In the genomic region with DNA sequence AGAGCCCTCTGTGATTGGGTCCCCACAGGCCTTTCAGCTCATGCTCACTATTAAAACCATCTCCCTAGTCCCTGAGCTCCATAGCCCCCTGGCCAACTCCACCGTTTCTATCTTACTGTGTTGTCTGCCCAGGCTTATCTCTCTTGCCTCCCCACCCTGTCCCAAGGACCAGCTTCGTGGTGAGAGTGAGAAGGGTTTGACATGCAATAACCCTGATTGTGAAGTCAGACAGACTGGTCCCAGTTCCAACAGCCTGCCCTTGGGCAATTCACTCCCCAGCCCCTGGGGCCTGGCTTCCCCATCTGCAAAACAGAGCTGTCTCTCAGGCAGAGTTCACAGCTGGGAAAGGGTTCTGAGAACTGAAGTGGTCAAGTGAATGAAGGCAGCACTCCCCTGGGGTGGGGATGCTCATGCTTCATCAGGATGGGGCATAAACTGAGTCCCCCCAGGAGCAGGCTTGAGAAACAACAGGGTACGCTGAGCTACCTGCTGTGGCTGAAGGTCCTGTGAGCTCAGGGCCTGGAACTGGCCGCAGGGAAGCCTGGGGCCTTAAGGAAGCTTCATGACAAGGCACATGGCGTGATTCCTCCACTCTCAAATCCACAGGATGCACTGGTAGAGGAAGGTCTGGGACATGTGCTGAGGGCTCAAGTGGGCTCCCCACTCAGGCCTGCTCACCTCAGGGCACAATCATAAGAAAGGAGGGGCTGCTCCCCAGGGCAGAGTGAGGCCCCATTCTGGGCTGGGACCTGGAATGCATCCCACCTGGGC, we compare ENCODE assay signal across 14 cellular contexts. TPM values are rescaled to one million over a fixed set of nuclear protein-coding genes. Genes with fewer than 3 reads are reported as not detected.
DNase-seq lines count a peak whose midpoint lies in the region; ATAC-seq and TF ChIP-seq lines count a peak whose summit lies in the region.
"Had no signal": no experiment of that assay in that cellular context is flagged by ENCODE, and none has a peak within 500 bp of the region (broad histone marks: within the 10 kb centered on the region; RNA-seq: fewer than 3 reads in every experiment).

No MANE protein-coding gene starts in this region.

- intact Hi-C loops in IMR-90 (cut with micrococcal nuclease), result no loop called here
- intact Hi-C loops in naive thymus-derived CD4-positive, alpha-beta T cell (cut with micrococcal nuclease), result loop anchor here (2.0 to 10.0 kb wide), 5 partner anchors 23 to 859 kb away; partner anchors contain the start of genes ANXA11 (in 1 of the 2) and ZMIZ1 (in 1 of the 2)

- in situ Hi-C loops in IMR-90 (cut with MboI; ENCODE audit: low sequenced_read_pairs), result no loop called here

- POLR2A ChIA-PET in IMR-90 (lab: Charles Lee; ENCODE audit: unreplicated experiment), result no interaction called here
- POLR2A ChIA-PET in naive thymus-derived CD4-positive, alpha-beta T cell (lab: Charles Lee), result interaction anchor here (0.5 to 3.6 kb wide), 10 partner anchors 11 to 1316 kb away, joined by 3 to 22 read pairs (median 4); no protein-coding TSS in a partner anchor

- H3K14ac ChIP-seq in IMR-90 (replicated peaks; ENCODE audit: low read depth, low read length), result no peak overlapping the region

- no peak overlapping the region for H3K4me3 ChIP-seq in IMR-90 (ENCODE audit: insufficient read depth, low read depth, low read length)
- no peak overlapping the region for H3K4me3 ChIP-seq in naive thymus-derived CD4-positive, alpha-beta T cell (ENCODE audit: low read length)
- H3K4me3 ChIP-seq: left ventricle myocardium inferior, sigmoid colon, thoracic aorta had no signal

- H2BK5ac ChIP-seq in IMR-90 (ENCODE audit: low read depth, low read length, poor library complexity, severe bottlenecking), result no peak overlapping the region

- H4K8ac ChIP-seq in IMR-90 (ENCODE audit: low read depth in 2 of 2, low read length in 2 of 2), result no peak overlapping the region

- TF ChIP-seq RAD21 in IMR-90 (IDR thresholded peaks at IDR 0.05; ENCODE audit: low read length), result no peak

- peak overlapping the region; percentile 22; the same call in 1 of the 2 replicates for H2AK5ac ChIP-seq in IMR-90 (ENCODE audit: low read depth, low read length)

- H3K4me1 ChIP-seq in IMR-90 (ENCODE audit: control insufficient read depth, insufficient read depth, low read length), result peaks cover 15% of the 10 kb centered on the region
- H3K4me1 ChIP-seq in naive thymus-derived CD4-positive, alpha-beta T cell (ENCODE audit: control insufficient read depth in 2 of 2, insufficient read depth in 2 of 2, low read length in 2 of 2), result peaks cover 19 to 25% of the 10 kb centered on the region in 2 donors

- peaks cover 12% of the 10 kb centered on the region for H3K36me3 ChIP-seq in IMR-90 (ENCODE audit: control insufficient read depth, insufficient read depth, low read length)
- peaks cover 3 to 12% (median 7%) of the 10 kb centered on the region in 3 experiments for H3K36me3 ChIP-seq in naive thymus-derived CD4-positive, alpha-beta T cell (ENCODE audit: control insufficient read depth in 2 of 3, insufficient read depth in 3 of 3, low read length in 3 of 3)
- H3K36me3 ChIP-seq: thoracic aorta had no signal

- no peak overlapping the region for H3K27ac ChIP-seq in IMR-90 (ENCODE audit: insufficient read depth, low read length)
- peak overlapping the region; percentile 59 for H3K27ac ChIP-seq in angular gyrus (ENCODE audit: low read depth, low read length)
- H3K27ac ChIP-seq in naive thymus-derived CD4-positive, alpha-beta T cell (ENCODE audit: low read depth, low read length), result no peak overlapping the region
- H3K27ac ChIP-seq: brain microvascular endothelial cell, left ventricle myocardium inferior, sigmoid colon, thoracic aorta had no signal

- no peak overlapping the region for H2AFZ ChIP-seq in IMR-90 (replicated peaks; ENCODE audit: low read length, poor library complexity)

- peaks cover 9 to 52% (median 22%) of the 10 kb centered on the region in 7 donors for H3K4me1 Mint-ChIP-seq in naive thymus-derived CD4-positive, alpha-beta T cell

- peaks cover 23% of the 10 kb centered on the region for H4K20me1 ChIP-seq in IMR-90 (ENCODE audit: insufficient read depth, low read length)

- H3K79me1 ChIP-seq in IMR-90 (ENCODE audit: low read depth in 1 of 2, low read length in 2 of 2), result peaks cover 17 to 28% of the 10 kb centered on the region in 2 experiments; a peak in 3 of 4 replicates

- CTCF ChIA-PET in IMR-90 (lab: Yijun Ruan, JAX), result interaction anchor here (0.6 to 1.4 kb wide), 3 partner anchors 12 to 21 kb away, joined by 3 to 4 read pairs (median 4); no protein-coding TSS in a partner anchor
- CTCF ChIA-PET in naive thymus-derived CD4-positive, alpha-beta T cell (lab: Charles Lee), result interaction anchor here (0.6 to 1.9 kb wide), 7 partner anchors 10 to 160 kb away, joined by 3 to 7 read pairs (median 4); no protein-coding TSS in a partner anchor

- no peaks in the 10 kb centered on the region for H3K9me3 ChIP-seq in IMR-90 (ENCODE audit: control insufficient read depth, insufficient read depth, low read length)
- no peaks in the 10 kb centered on the region for H3K9me3 ChIP-seq in naive thymus-derived CD4-positive, alpha-beta T cell (ENCODE audit: control insufficient read depth in 2 of 3, low read length in 3 of 3)
- H3K9me3 ChIP-seq: left ventricle myocardium inferior, sigmoid colon, thoracic aorta had no signal

- peaks cover 22% of the 10 kb centered on the region for H3K9me1 ChIP-seq in IMR-90 (ENCODE audit: insufficient read depth, low read length)

- no CpG with 5 or more reads among the region's 5 CpGs for WGBS in IMR-90 (ENCODE audit: extremely low coverage in 2 of 2, insufficient read length in 1 of 2), 2 experiments

- H4K5ac ChIP-seq in IMR-90 (ENCODE audit: low read depth, low read length), result no peak overlapping the region

- peak overlapping the region in 1 of 10 donors; percentile 5 for H3K4me3 Mint-ChIP-seq in naive thymus-derived CD4-positive, alpha-beta T cell

- TF ChIP-seq POLR2A in IMR-90 (IDR thresholded peaks at IDR 0.05; ENCODE audit: low read depth, low read length), result no peak

- H2AK9ac ChIP-seq in IMR-90 (replicated peaks; ENCODE audit: low read depth, low read length, poor library complexity), result no peak overlapping the region

- BruUV-seq in IMR-90 (replicated peaks; lab: Mats Ljungman, UMichigan), result no TSS peak

- no peak overlapping the region for H2BK120ac ChIP-seq in IMR-90 (ENCODE audit: low read depth, low read length)

- no peaks in the 10 kb centered on the region for H3K27me3 ChIP-seq in IMR-90 (ENCODE audit: control insufficient read depth, insufficient read depth, low read length)
- no peaks in the 10 kb centered on the region for H3K27me3 ChIP-seq in naive thymus-derived CD4-positive, alpha-beta T cell (ENCODE audit: control insufficient read depth in 2 of 2, insufficient read depth in 2 of 2, low read length in 2 of 2)
- H3K27me3 ChIP-seq: brain microvascular endothelial cell, sigmoid colon had no signal

- dilution Hi-C loops in IMR-90 (cut with HindIII; ENCODE audit: low sequenced_read_pairs, unreplicated experiment), result no loop called here

- H3K27ac Mint-ChIP-seq in naive thymus-derived CD4-positive, alpha-beta T cell, result peak overlapping the region in 5 of 9 donors; percentile 7 to 52 (median 20)
- H3K27ac Mint-ChIP-seq: nephron had no signal

- peak; percentile 4 for DNase-seq in D341Med (ENCODE audit: low spot score)
- no peak for DNase-seq in IMR-90
- DNase-seq in naive thymus-derived CD4-positive, alpha-beta T cell, result peak in 1 of 9 donors; percentile 17
- DNase-seq in DMS53 (lab: John Stamatoyannopoulos, UW), result no peak
- no peak for DNase-seq in NCI-H345 (lab: John Stamatoyannopoulos, UW)
- DNase-seq: brain microvascular endothelial cell, HCEC 1CT, hippocampal formation, left ventricle myocardium inferior, sigmoid colon had no signal

- H3K18ac ChIP-seq in IMR-90 (ENCODE audit: low read depth, low read length), result no peak overlapping the region

- TF ChIP-seq CTCF in IMR-90 (conservative IDR thresholded peaks at IDR 0.05; ENCODE audit: low read depth, low read length), result no peak

- no peaks in the 10 kb centered on the region for H3K27me3 Mint-ChIP-seq in naive thymus-derived CD4-positive, alpha-beta T cell

- H2BK20ac ChIP-seq in IMR-90 (ENCODE audit: low read depth, low read length), result no peak overlapping the region

- no peak overlapping the region; the same call in 1 of the 2 replicates for H3K4ac ChIP-seq in IMR-90 (ENCODE audit: low read depth, low read length)

- no peak overlapping the region for H3K23ac ChIP-seq in IMR-90 (ENCODE audit: low read depth, low read length)

- no peak overlapping the region for H2BK15ac ChIP-seq in IMR-90 (ENCODE audit: low read depth, low read length)

- no peak overlapping the region for H3K4me2 ChIP-seq in IMR-90 (ENCODE audit: low read depth, low read length)

- H3K56ac ChIP-seq in IMR-90 (ENCODE audit: extremely low read depth, insufficient read depth, low read length), result no peak overlapping the region

- peaks cover 0 to 19% (median 6%) of the 10 kb centered on the region in 5 donors for H3K36me3 Mint-ChIP-seq in naive thymus-derived CD4-positive, alpha-beta T cell

- H4K91ac ChIP-seq in IMR-90 (ENCODE audit: insufficient read depth, low read depth, low read length), result no peak overlapping the region

- peaks cover 0 to 1% (median 0%) of the 10 kb centered on the region in 11 donors for H3K9me3 Mint-ChIP-seq in naive thymus-derived CD4-positive, alpha-beta T cell
- H3K9me3 Mint-ChIP-seq: nephron had no signal

- no peak for ATAC-seq in IMR-90 (ENCODE audit: low read depth)
- no peak for ATAC-seq in naive thymus-derived CD4-positive, alpha-beta T cell
- ATAC-seq in GM19035 (IDR thresholded peaks at IDR 0.05; ENCODE audit: unreplicated experiment), result no peak

- no peak overlapping the region for H3K9ac ChIP-seq in IMR-90 (ENCODE audit: low read depth, low read length)

TF ChIP-seq in IMR-90, 13 proteins besides CTCF, POLR2A, EP300 and RAD21 (continues in another document):
- no peak for TF ChIP-seq MXI1 (IDR thresholded peaks at IDR 0.05; ENCODE audit: borderline replicate concordance, low read depth, low read length)
- TF ChIP-seq SMC3 (IDR thresholded peaks at IDR 0.05; ENCODE audit: low read depth, low read length), result no peak
- no peak for TF ChIP-seq RFX5 (IDR thresholded peaks at IDR 0.05; ENCODE audit: low read depth, low read length)
- TF ChIP-seq NFE2L2 (IDR thresholded peaks at IDR 0.05; ENCODE audit: low read depth, low read length), result no peak
- no peak for TF ChIP-seq CEBPB (IDR thresholded peaks at IDR 0.05; ENCODE audit: low read depth, low read length)

RNA-seq across cellular contexts. Expression of gene PPIF, which starts 1.8 kb away (rescaled TPM):
- total RNA-seq in IMR-90 (2012; rRNA removed), result 29.2 and 29.7 TPM in 2 replicates
- polyA plus RNA-seq in IMR-90 (2012; rRNA removed), result 127 and 130 TPM in 2 replicates
- polyA plus RNA-seq in IMR-90 (2012; cell fraction: cytosol; rRNA removed), result 113 and 150 TPM in 2 replicates
- 205 and 248 TPM in 2 replicates for polyA plus RNA-seq in IMR-90 (2012; cell fraction: nucleus; rRNA removed; ENCODE audit: low replicate concordance)
- total RNA-seq in naive thymus-derived CD4-positive, alpha-beta T cell, result 100 to 1,000 TPM in 1 of 5 experiments, 10 to 100 TPM in 4; 20.6 to 192 (median 73.3) TPM
- 10 to 100 TPM in 1 of 2 donors, 1 to 10 TPM in 1; 8.7 to 12.9 TPM for polyA plus RNA-seq in naive thymus-derived CD4-positive, alpha-beta T cell
